22 cellular contexts compared by ENCODE assay signal in the genomic region with DNA sequence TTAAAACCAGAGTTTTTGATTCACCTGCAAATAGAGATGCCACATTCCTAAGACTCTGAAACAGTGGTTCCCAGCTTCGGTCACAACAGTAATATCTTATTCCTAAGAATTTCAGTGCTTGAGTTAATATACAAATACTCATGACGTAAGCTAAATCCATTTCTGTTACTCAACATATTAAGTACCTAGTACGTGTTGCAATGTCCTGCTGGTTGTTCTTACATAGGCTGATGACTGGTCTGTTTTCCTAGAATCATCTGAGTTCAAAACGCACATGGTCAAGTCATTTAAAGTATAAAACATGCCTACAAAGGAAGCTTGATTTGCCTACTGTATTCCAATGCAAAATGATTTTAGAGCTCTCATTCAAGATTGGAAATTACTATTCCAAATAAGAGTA. TPM values are rescaled to one million over a fixed set of nuclear protein-coding genes. Genes with fewer than 3 reads are reported as not detected.
DNase-seq lines count a peak whose midpoint lies in the region; ATAC-seq, FAIRE-seq and TF ChIP-seq lines count a peak whose summit lies in the region.
"Had no signal": no experiment of that assay in that cellular context is flagged by ENCODE, and none has a peak within 500 bp of the region (broad histone marks: within the 10 kb centered on the region; RNA-seq: fewer than 3 reads in every experiment).

No MANE protein-coding gene starts in this region.

- TF ChIP-seq RAD21 in GM12878 (IDR thresholded peaks at IDR 0.05; ENCODE audit: insufficient read depth, low read depth, low read length), result no peak

- peaks cover 48% of the 10 kb centered on the region for H3K4me1 Mint-ChIP-seq in activated naive CD4-positive, alpha-beta T cell treated with anti-CD3 and anti-CD28 coated beads for 36 hours (ENCODE audit: low read depth)
- H3K4me1 Mint-ChIP-seq in IgD-negative memory B cell, result peaks cover 12 to 21% (median 15%) of the 10 kb centered on the region in 3 donors
- peaks cover 39 to 43% of the 10 kb centered on the region in 2 experiments for H3K4me1 Mint-ChIP-seq in H9

- H4K20me1 ChIP-seq in GM12878 (ENCODE audit: control insufficient read depth, insufficient read depth), result peaks cover 7% of the 10 kb centered on the region; the same call in 1 of the 2 replicates
- no peaks in the 10 kb centered on the region for H4K20me1 ChIP-seq in H9 (ENCODE audit: control insufficient read depth, insufficient read depth, insufficient read length)

- H3K27ac Mint-ChIP-seq in activated naive CD4-positive, alpha-beta T cell treated with anti-CD3 and anti-CD28 coated beads for 36 hours, result peak overlapping the region; percentile 33
- H3K27ac Mint-ChIP-seq in IgD-negative memory B cell (peak overlapping the region; percentile 16 to 59 (median 47)), H9 (peak overlapping the region in 1 of 3 experiments; percentile 61; a peak in 1 of 7 replicates)
- H3K27ac Mint-ChIP-seq: activated T-helper 1 cell treated with anti-CD3 and anti-CD28 coated beads, Interleukin-12 subunit alpha, Interleukin-12 subunit beta, Interleukin-2, Interleukin-4 antibody, amounts not matched to agents 30 ng/mL and 10 ng/mL and 1 ng/mL, durations not matched to agents 14 hours and 24 hours and 36 hours had no signal

- H3K4me2 ChIP-seq in GM12878 (ENCODE audit: control insufficient read depth, insufficient read depth), result no peak overlapping the region
- H3K4me2 ChIP-seq in trophoblast cell (ENCODE audit: low read length), result no peak overlapping the region
- no peak overlapping the region for H3K4me2 ChIP-seq in H9 (ENCODE audit: insufficient read depth, insufficient read length, low read length)

- DNase-seq in activated naive CD4-positive, alpha-beta T cell treated with anti-CD3 and anti-CD28 coated beads for 36 hours, result no peak
- DNase-seq in activated naive CD4-positive, alpha-beta T cell treated with Interleukin-2 at 50 U/mL for 16 hours, result no peak
- DNase-seq in GM12878 (ENCODE audit: low read depth, low spot score) (no peak), trophoblast cell (peak; percentile 10 to 52), NCI-H2081 (lab: John Stamatoyannopoulos, UW) (no peak), H9 (no peak)
- DNase-seq: ACHN; activated CD4-positive, CD25-positive, alpha-beta regulatory T cell treated with anti-CD3 and anti-CD28 coated beads, Interleukin-2, amount 50 U/mL, for 72 hours; C1 segment of cervical spinal cord; left cardiac atrium; naive thymus-derived CD4-positive, alpha-beta T cell; NCI-H187; NCI-H69; stimulated activated CD4-positive, alpha-beta T cell treated with anti-CD3 and anti-CD28 coated beads, Interleukin-15, amount 100 ng/mL, for 24 hours had no signal

- H2BK120ac ChIP-seq in trophoblast cell (ENCODE audit: insufficient read depth, low read length, poor library complexity) (no peak overlapping the region), H9 (ENCODE audit: low read depth, low read length, poor library complexity, severe bottlenecking) (no peak overlapping the region)

- no peak overlapping the region for H2BK15ac ChIP-seq in H9 (ENCODE audit: low read depth, low read length)

- H3K79me1 ChIP-seq in trophoblast cell (ENCODE audit: low read length) (no peaks in the 10 kb centered on the region), H9 (ENCODE audit: insufficient read depth, low read depth, low read length, poor library complexity, severe bottlenecking) (peaks cover 4% of the 10 kb centered on the region)

- H2BK5ac ChIP-seq in trophoblast cell (ENCODE audit: low read depth, low read length, poor library complexity), result no peak overlapping the region
- H2BK5ac ChIP-seq in H9 (ENCODE audit: insufficient read length, low read length), result no peak overlapping the region

- H3K27ac ChIP-seq in GM12878 (ENCODE audit: control insufficient read depth, insufficient read depth) (no peak overlapping the region), trophoblast cell (ENCODE audit: low read depth, low read length) (no peak overlapping the region), H9 (ENCODE audit: insufficient read length, low read depth, low read length) (no peak overlapping the region)
- H3K27ac ChIP-seq: esophagus muscularis mucosa, parathyroid adenoma had no signal

- H3K14ac ChIP-seq in trophoblast cell (ENCODE audit: low read length) (no peak overlapping the region), H9 (ENCODE audit: insufficient read depth, low read length) (no peak overlapping the region)

- no peak overlapping the region for H3K56ac ChIP-seq in H9 (ENCODE audit: insufficient read length, low read depth, low read length)

- H3K27me3 ChIP-seq in GM12878 (replicated peaks in 1 of 2; ENCODE audit: control insufficient read depth in 2 of 2, insufficient read depth in 2 of 2, low read length in 1 of 2) (no peaks in the 10 kb centered on the region), trophoblast cell (ENCODE audit: insufficient read depth, low read length) (no peaks in the 10 kb centered on the region), H9 (ENCODE audit: insufficient read depth, low read length) (no peaks in the 10 kb centered on the region)
- H3K27me3 ChIP-seq: esophagus muscularis mucosa had no signal

- H3K9ac ChIP-seq in GM12878 (ENCODE audit: control insufficient read depth, insufficient read depth, low read length) (no peak overlapping the region), trophoblast cell (ENCODE audit: low read length) (no peak overlapping the region), H9 (ENCODE audit: extremely low read depth, insufficient read length, low read length) (no peak overlapping the region)
- H3K9ac ChIP-seq: parathyroid adenoma had no signal

- no peak overlapping the region for H3K18ac ChIP-seq in trophoblast cell (ENCODE audit: low read length)
- H3K18ac ChIP-seq in H9 (ENCODE audit: insufficient read length, low read depth, low read length), result no peak overlapping the region

- H3K23me2 ChIP-seq in H9 (ENCODE audit: insufficient read length, low read depth, low read length, poor library complexity, severe bottlenecking), result no peaks in the 10 kb centered on the region

- H3K4me1 ChIP-seq in GM12878 (ENCODE audit: control insufficient read depth, insufficient read depth, low read length) (peaks cover 4% of the 10 kb centered on the region; the same call in 1 of the 2 replicates), trophoblast cell (ENCODE audit: control insufficient read depth in 1 of 2, insufficient read depth in 2 of 2, low read length in 2 of 2) (peaks cover 0 to 4% of the 10 kb centered on the region in 2 experiments), H9 (ENCODE audit: insufficient read depth, low read length) (no peaks in the 10 kb centered on the region)

- no peak overlapping the region for H3T11ph ChIP-seq in H9 (ENCODE audit: low read length)

- no peak for TF ChIP-seq POLR2A in GM12878 (IDR thresholded peaks at IDR 0.05; ENCODE audit: low read depth, low read length)

- no peak overlapping the region for H2AFZ ChIP-seq in GM12878 (ENCODE audit: control insufficient read depth, low read depth, low read length)
- no peak overlapping the region for H2AFZ ChIP-seq in trophoblast cell (ENCODE audit: insufficient read depth, low read length, poor library complexity)
- H2AFZ ChIP-seq in H9 (ENCODE audit: low read length), result no peak overlapping the region
- H2AFZ ChIP-seq: parathyroid adenoma had no signal

- POLR2A ChIA-PET in GM12878 (lab: Charles Lee), result interaction anchor here (0.6 to 0.7 kb wide), 2 partner anchors 11 to 602 kb away, joined by 3 read pairs; no protein-coding TSS in a partner anchor

- no peak for FAIRE-seq in GM12878 (lab: Jason Lieb, UNC)
- FAIRE-seq: colon had no signal

- 83% methylated on average over 4 of the region's 4 CpGs for WGBS in GM12878 (ENCODE audit: insufficient coverage, insufficient replicate concordance, low lambda C conversion rate, missing lambda C conversion rate)
- WGBS in trophoblast cell (ENCODE audit: extremely low coverage, insufficient coverage, insufficient read length), result no CpG with 5 or more reads among the region's 4 CpGs
- WGBS in H9 (ENCODE audit: extremely low coverage, insufficient read length, low lambda C conversion rate), result no CpG with 5 or more reads among the region's 4 CpGs

- SMC1A ChIA-PET in GM12878 (lab: Charles Lee; ENCODE audit: uncharacterized antibody, unreplicated experiment), result interaction anchor here (0.6 to 1.8 kb wide), 6 partner anchors 26 to 1304 kb away, joined by 3 to 7 read pairs (median 3); no protein-coding TSS in a partner anchor

- H3K4me3 ChIP-seq in GM12878 (no peak overlapping the region), trophoblast cell (ENCODE audit: low read depth, low read length) (no peak overlapping the region)
- H3K4me3 ChIP-seq: esophagus muscularis mucosa had no signal

- H3K79me2 ChIP-seq in GM12878 (ENCODE audit: control insufficient read depth, insufficient read depth, low read length) (peaks cover 34% of the 10 kb centered on the region), trophoblast cell (ENCODE audit: control insufficient read depth, insufficient read depth, low read length, poor library complexity) (no peaks in the 10 kb centered on the region), H9 (ENCODE audit: insufficient read depth, low read length) (peaks cover 3% of the 10 kb centered on the region; the same call in 1 of the 2 replicates)

- no peaks in the 10 kb centered on the region for H3K27me3 Mint-ChIP-seq in activated naive CD4-positive, alpha-beta T cell treated with anti-CD3 and anti-CD28 coated beads for 36 hours (ENCODE audit: low read depth)
- H3K27me3 Mint-ChIP-seq in IgD-negative memory B cell (no peaks in the 10 kb centered on the region), H9 (ENCODE audit: low read depth) (peaks cover 1% of the 10 kb centered on the region)
- H3K27me3 Mint-ChIP-seq: naive thymus-derived CD4-positive, alpha-beta T cell had no signal

- H4K8ac ChIP-seq in trophoblast cell (ENCODE audit: low read depth, low read length) (no peak overlapping the region), H9 (replicated peaks; ENCODE audit: insufficient read length, low read depth, low read length) (no peak overlapping the region)

- H4K5ac ChIP-seq in H9 (ENCODE audit: insufficient read length, low read depth, low read length), result no peak overlapping the region

- intact Hi-C loops in activated naive CD4-positive, alpha-beta T cell treated with anti-CD3 and anti-CD28 coated beads for 36 hours (cut with micrococcal nuclease), result no loop called here
- intact Hi-C loops in GM12878 (cut with micrococcal nuclease; ENCODE audit: unreplicated experiment), result no loop called here

- H2BK12ac ChIP-seq in trophoblast cell (ENCODE audit: low read length), result no peak overlapping the region
- H2BK12ac ChIP-seq in H9 (ENCODE audit: insufficient read length, low read depth, low read length), result no peak overlapping the region

- TF ChIP-seq EP300 in GM12878 (IDR thresholded peaks at IDR 0.05; ENCODE audit: borderline replicate concordance in 1 of 2, control insufficient read depth in 1 of 2, low read depth in 2 of 2, low read length in 2 of 2), result no peak

- peaks cover 48 to 81% of the 10 kb centered on the region in 2 experiments for H3K36me3 ChIP-seq in GM12878 (ENCODE audit: control insufficient read depth in 2 of 2, insufficient read depth in 2 of 2, low read length in 1 of 2)
- peaks cover 29 to 76% of the 10 kb centered on the region in 2 experiments for H3K36me3 ChIP-seq in trophoblast cell (ENCODE audit: control insufficient read depth in 1 of 2, insufficient read depth in 2 of 2, low read length in 2 of 2)

- no peak overlapping the region for H2BK20ac ChIP-seq in H9 (ENCODE audit: low read depth, low read length, poor library complexity, severe bottlenecking)

- in situ Hi-C loops in GM12878 (cut with MboI), result no loop called here

- BruUV-seq in GM12878 (replicated peaks; lab: Mats Ljungman, UMichigan), result no TSS peak

- no peak overlapping the region for H3K4me3 Mint-ChIP-seq in activated naive CD4-positive, alpha-beta T cell treated with anti-CD3 and anti-CD28 coated beads for 36 hours
- H3K4me3 Mint-ChIP-seq in IgD-negative memory B cell (no peak overlapping the region), H9 (no peak overlapping the region)
- H3K4me3 Mint-ChIP-seq: activated T-helper 1 cell treated with anti-CD3 and anti-CD28 coated beads, Interleukin-12 subunit alpha, Interleukin-12 subunit beta, Interleukin-2, Interleukin-4 antibody, amounts not matched to agents 30 ng/mL and 10 ng/mL and 1 ng/mL, durations not matched to agents 14 hours and 24 hours and 36 hours; naive thymus-derived CD4-positive, alpha-beta T cell had no signal

- H3K9me3 ChIP-seq in GM12878 (replicated peaks; ENCODE audit: control insufficient read depth, insufficient read depth, low read length), result no peaks in the 10 kb centered on the region
- H3K9me3 ChIP-seq in trophoblast cell (ENCODE audit: insufficient read depth, low read depth, low read length), result no peaks in the 10 kb centered on the region
- H3K9me3 ChIP-seq in H9 (ENCODE audit: control insufficient read depth, low read depth, low read length), result no peaks in the 10 kb centered on the region
- H3K9me3 ChIP-seq: esophagus muscularis mucosa had no signal

- H4K91ac ChIP-seq in trophoblast cell (ENCODE audit: low read depth, low read length), result no peak overlapping the region
- no peak overlapping the region for H4K91ac ChIP-seq in H9 (ENCODE audit: insufficient read length, low read depth, low read length)

- TF ChIP-seq CTCF in GM12878 (IDR thresholded peaks at IDR 0.05 in 2 of 3, conservative IDR thresholded peaks at IDR 0.05 in 1 of 3; ENCODE audit: control insufficient read depth in 2 of 3, extremely low read depth in 1 of 3, insufficient read depth in 1 of 3, low read depth in 3 of 3, low read length in 3 of 3), result no peak
- TF ChIP-seq CTCF in H9 (conservative IDR thresholded peaks at IDR 0.05), result no peak

- CTCF ChIA-PET in activated naive CD4-positive, alpha-beta T cell treated with anti-CD3 and anti-CD28 coated beads for 36 hours (lab: Charles Lee), result interaction anchor here (1.5 to 2.1 kb wide), 2 partner anchors 26 to 229 kb away, joined by 4 to 6 read pairs; no protein-coding TSS in a partner anchor
- CTCF ChIA-PET in GM12878 (lab: Yijun Ruan, JAX), result interaction anchor here (1.0 to 2.5 kb wide), 6 partner anchors 8 to 145 kb away, joined by 3 to 9 read pairs (median 4); no protein-coding TSS in a partner anchor

- H3K9me3 Mint-ChIP-seq in activated naive CD4-positive, alpha-beta T cell treated with anti-CD3 and anti-CD28 coated beads for 36 hours, result no peaks in the 10 kb centered on the region
- no peaks in the 10 kb centered on the region for H3K9me3 Mint-ChIP-seq in IgD-negative memory B cell
- H3K9me3 Mint-ChIP-seq in H9, result no peaks in the 10 kb centered on the region; a peak in 1 of 5 replicates
- H3K9me3 Mint-ChIP-seq: activated T-helper 1 cell treated with anti-CD3 and anti-CD28 coated beads, Interleukin-12 subunit alpha, Interleukin-12 subunit beta, Interleukin-2, Interleukin-4 antibody, amounts not matched to agents 30 ng/mL and 10 ng/mL and 1 ng/mL, durations not matched to agents 14 hours and 24 hours and 36 hours had no signal

- no peak overlapping the region for H4K12ac ChIP-seq in trophoblast cell (ENCODE audit: low read depth, low read length)

- H3K23ac ChIP-seq in trophoblast cell (ENCODE audit: low read length) (no peak overlapping the region), H9 (ENCODE audit: insufficient read length, low read depth, low read length) (no peak overlapping the region)

- H3K36me3 Mint-ChIP-seq in activated naive CD4-positive, alpha-beta T cell treated with anti-CD3 and anti-CD28 coated beads for 36 hours (ENCODE audit: low read depth), result peaks cover 64% of the 10 kb centered on the region
- peaks cover 10% of the 10 kb centered on the region for H3K36me3 Mint-ChIP-seq in IgD-negative memory B cell
- peaks cover 76 to 99% (median 84%) of the 10 kb centered on the region in 3 experiments for H3K36me3 Mint-ChIP-seq in H9 (ENCODE audit: insufficient read depth in 1 of 3, low read depth in 3 of 3)

- no peak overlapping the region for H2AK5ac ChIP-seq in trophoblast cell (ENCODE audit: low read length)
- no peak overlapping the region for H2AK5ac ChIP-seq in H9 (ENCODE audit: insufficient read length, low read length)

- RAD21 ChIA-PET in GM12878 (lab: Charles Lee; ENCODE audit: unreplicated experiment), result no interaction called here

- H3K4ac ChIP-seq in trophoblast cell (ENCODE audit: low read depth, low read length), result no peak overlapping the region
- no peak overlapping the region for H3K4ac ChIP-seq in H9 (ENCODE audit: low read depth, low read length)

- no peak for ATAC-seq in GM12878
- no peak for ATAC-seq in GM19397 (IDR thresholded peaks at IDR 0.05; ENCODE audit: unreplicated experiment)
- ATAC-seq: HCT116; left cardiac atrium; naive thymus-derived CD4-positive, alpha-beta T cell; sciatic nerve had no signal

RNA-seq across cellular contexts. Expression of gene NCL, which starts 7.2 kb away (rescaled TPM):
- total RNA-seq in activated naive CD4-positive, alpha-beta T cell treated with anti-CD3 and anti-CD28 coated beads for 36 hours, result 100 to 1,000 TPM; 908 to 911 TPM
- polyA plus RNA-seq in IgD-negative memory B cell, result 523 TPM
- 271 and 296 TPM in 2 replicates for total RNA-seq in GM12878 (2013; cell fraction: nucleolus; rRNA removed)
- 301 and 317 TPM in 2 replicates for total RNA-seq in GM12878 (2014; rRNA removed)
- total RNA-seq in GM12878 (2014; rRNA removed; fragmentation: Illumina TruSeq; extraction: Trizol), result 459 and 461 TPM in 2 replicates
- total RNA-seq in GM12878 (2021), result 900 and 966 TPM in 2 replicates
- 233 TPM for polyA plus RNA-seq in GM12878 (2011; ENCODE audit: low read depth)
- polyA plus RNA-seq in GM12878 (2011; rRNA removed), result 176 and 189 TPM in 2 replicates
- 105 TPM in 2 replicates for polyA plus RNA-seq in GM12878 (2011; cell fraction: cytosol; rRNA removed)
- polyA plus RNA-seq in GM12878 (2011; cell fraction: nucleus; rRNA removed), result 133 and 277 TPM in 2 replicates
- polyA plus RNA-seq in GM12878 (2012), result 330 and 352 TPM in 2 replicates
- 1,046 and 1,376 TPM in 2 replicates for polyA plus RNA-seq in GM12878 (2014; fragmentation: Illumina TruSeq; extraction: Trizol)
- polyA plus RNA-seq in GM12878 (2014; fragmentation: Nextera tagmentation; extraction: Ambion mirVana), result 100 to 1,000 TPM; 123 to 251 TPM
- polyA plus RNA-seq in GM12878 (2014; rRNA removed), result 593 and 599 TPM in 2 replicates
- polyA plus RNA-seq in GM12878 (2016; fragmentation: Nextera tagmentation; extraction: Ambion mirVana), result 1,000 to 10,000 TPM; 1,206 to 1,207 TPM
- polyA minus RNA-seq in GM12878 (2011; rRNA and poly(A)+ RNA removed), result 57.9 and 116 TPM in 2 replicates
- polyA minus RNA-seq in GM12878 (2011; cell fraction: cytosol; rRNA and poly(A)+ RNA removed), result 59.3 and 81.9 TPM in 2 replicates
- polyA minus RNA-seq in GM12878 (2011; cell fraction: nucleus; rRNA and poly(A)+ RNA removed), result 50.3 and 85.2 TPM in 2 replicates
- 312 and 322 TPM in 2 replicates for polyA plus RNA-seq in trophoblast cell (2013)
- 1,269 and 1,271 TPM in 2 replicates for total RNA-seq in H9 (2021)

Comparison
In these comparisons a context has a peak if more than half of its experiments do, and no peak if none do; other contexts are left out.
1. DNase-seq: peak in trophoblast cell (2 of 2); none in activated naive CD4-positive, alpha-beta T cell treated with anti-CD3 and anti-CD28 coated beads for 36 hours (single experiment), activated naive CD4-positive, alpha-beta T cell treated with Interleukin-2 at 50 U/mL for 16 hours (single experiment), GM12878 (single experiment), NCI-H2081 (0 of 2) and H9 (single experiment).